Comparison of ENCODE assay signal across 8 cellular contexts in the genomic region with DNA sequence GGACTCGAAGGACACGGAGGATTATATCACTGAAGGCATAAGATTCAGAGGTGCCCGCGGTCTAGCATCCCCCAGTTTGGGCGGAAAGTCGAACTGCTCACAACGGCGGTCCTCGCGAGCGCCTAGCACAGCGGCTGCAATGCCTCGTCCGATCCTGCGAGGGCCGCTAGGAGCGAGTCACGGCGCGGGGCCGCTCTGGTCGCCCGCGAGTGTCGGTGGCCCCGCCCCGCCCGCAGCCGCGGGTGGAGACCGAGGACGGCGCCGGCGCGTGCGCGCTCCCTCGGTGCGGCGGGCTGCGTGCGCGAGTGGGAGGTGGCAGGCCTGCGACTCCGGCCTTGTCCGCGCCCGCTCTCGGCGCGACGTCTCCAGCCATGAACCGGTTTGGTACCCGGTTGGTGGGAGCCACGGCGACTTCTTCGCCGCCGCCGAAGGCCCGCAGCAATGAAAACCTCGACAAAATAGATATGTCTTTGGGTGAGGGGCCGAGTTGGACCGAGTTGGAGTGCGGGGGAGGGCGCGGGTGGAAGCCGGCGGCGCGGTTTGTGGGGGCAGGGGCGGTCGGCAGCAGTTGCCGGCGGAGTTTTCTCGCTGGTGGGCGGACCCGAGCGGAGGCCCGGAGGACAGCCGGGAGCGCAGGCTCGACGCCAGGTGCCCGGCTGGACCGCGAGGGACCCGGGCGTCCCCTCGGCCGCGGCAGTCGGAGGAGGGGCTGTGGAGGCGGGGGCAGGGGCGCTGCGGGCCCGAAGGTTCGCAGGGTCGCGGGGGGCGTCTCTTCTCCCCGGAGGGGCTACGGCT. TPM values are rescaled to one million over a fixed set of nuclear protein-coding genes. Genes with fewer than 3 reads are reported as not detected.
DNase-seq lines count a peak whose midpoint lies in the region; ATAC-seq and TF ChIP-seq lines count a peak whose summit lies in the region.

Gene FYTTD1 (plus strand): TSS at position 283 of the 795 bp plus-strand sequence. CDS start 89 bp downstream, at position 372.

- no peaks in the 10 kb centered on the region for H3K36me3 Mint-ChIP-seq in activated T-cell treated with anti-CD3 and anti-CD28 coated beads, Interleukin-2, amount 50 U/mL, for 4 hours (ENCODE audit: insufficient read depth)

- DNase-seq in DMS53 (lab: John Stamatoyannopoulos, UW) = peak; percentile 94
- DNase-seq in KG1 (lab: John Stamatoyannopoulos, UW) = peak; percentile 74
- no peak for DNase-seq in Panc1 (ENCODE audit: low read depth, low spot score)
- peak; percentile 84 for DNase-seq in activated T-cell treated with anti-CD3 and anti-CD28 coated beads, Interleukin-2, amount 50 U/mL, for 4 hours
- DNase-seq in stimulated activated CD8-positive, alpha-beta memory T cell treated with anti-CD3 and anti-CD28 coated beads, Interleukin-7, amount 100 ng/mL, for 24 hours (ENCODE audit: low read depth) = peak; percentile 57

- no peaks in the 10 kb centered on the region for H3K9me3 ChIP-seq in Panc1 (ENCODE audit: control insufficient read depth, insufficient read depth, low read depth, low read length)
- no peaks in the 10 kb centered on the region for H3K9me3 ChIP-seq in muscle layer of duodenum (ENCODE audit: control insufficient read depth in 1 of 2, low read length in 2 of 2)

- H3K9me3 Mint-ChIP-seq in activated T-cell treated with anti-CD3 and anti-CD28 coated beads, Interleukin-2, amount 50 U/mL, for 4 hours = no peaks in the 10 kb centered on the region

- BruUV-seq in Panc1 (replicated peaks; lab: Mats Ljungman, UMichigan) = no TSS peak

- H3K4me3 Mint-ChIP-seq in activated T-cell treated with anti-CD3 and anti-CD28 coated beads, Interleukin-2, amount 50 U/mL, for 4 hours = peak within 1 kb of the TSS; percentile 92

- intact Hi-C loops in Panc1 (cut with micrococcal nuclease; ENCODE audit: unreplicated experiment) = no loop called here

- peak; percentile 79 for TF ChIP-seq CTCF in Panc1 (IDR thresholded peaks at IDR 0.05)

- POLR2A ChIA-PET in Panc1 (lab: Charles Lee) = interaction anchor here (0.5 kb wide), 1 partner anchor 20 kb away, joined by 6 read pairs; no protein-coding TSS in a partner anchor

- in situ Hi-C loops in Panc1 (cut with HindIII; ENCODE audit: low pct_unique_long_range_greater_than_20kb, low sequenced_read_pairs) = no loop called here

- peak; percentile 68 for ATAC-seq in GM21619 (IDR thresholded peaks at IDR 0.05; ENCODE audit: unreplicated experiment)
- ATAC-seq in Panc1 = peak; percentile 93
- ATAC-seq in activated T-cell treated with anti-CD3 and anti-CD28 coated beads, Interleukin-2, amount 50 U/mL, for 4 hours = peak; percentile 88
- peak; percentile 95 for ATAC-seq in esophagus mucosa

- H3K27me3 Mint-ChIP-seq in activated T-cell treated with anti-CD3 and anti-CD28 coated beads, Interleukin-2, amount 50 U/mL, for 4 hours (ENCODE audit: low read depth) = no peaks in the 10 kb centered on the region

- no peaks in the 10 kb centered on the region for H3K36me3 ChIP-seq in Panc1 (ENCODE audit: control insufficient read depth, insufficient read depth, low read length)
- H3K36me3 ChIP-seq in muscle layer of duodenum (ENCODE audit: control insufficient read depth in 1 of 2, insufficient read depth in 2 of 2, low read length in 2 of 2) = peaks cover 0 to 3% of the 10 kb centered on the region in 2 donors

- CTCF ChIA-PET in Panc1 (lab: Charles Lee) = interaction anchor here (0.6 kb wide), 1 partner anchor 24 kb away, joined by 8 read pairs; no protein-coding TSS in a partner anchor

- H3K27me3 ChIP-seq in Panc1 (ENCODE audit: control insufficient read depth, insufficient read depth, low read length) (no peaks in the 10 kb centered on the region), muscle layer of duodenum (ENCODE audit: low read depth, low read length) (no peaks in the 10 kb centered on the region)

- H3K4me1 ChIP-seq in Panc1 (ENCODE audit: control insufficient read depth, insufficient read depth, low read length) (peaks cover 23% of the 10 kb centered on the region), muscle layer of duodenum (ENCODE audit: control insufficient read depth in 1 of 2, insufficient read depth in 2 of 2, low read length in 2 of 2) (peaks cover 3 to 14% of the 10 kb centered on the region in 2 donors)

- peaks cover 42% of the 10 kb centered on the region for H3K4me1 Mint-ChIP-seq in activated T-cell treated with anti-CD3 and anti-CD28 coated beads, Interleukin-2, amount 50 U/mL, for 4 hours (ENCODE audit: low read depth)

- H3K27ac ChIP-seq in Panc1 (ENCODE audit: low read length) = peak within 1 kb of the TSS; percentile 78
- peak within 1 kb of the TSS; percentile 95 for H3K27ac ChIP-seq in muscle layer of duodenum (ENCODE audit: low read length)

- H3K4me3 ChIP-seq in Panc1 (ENCODE audit: low read depth in 2 of 2, low read length in 2 of 2) = peak within 1 kb of the TSS; percentile 67 to 86
- peak within 1 kb of the TSS; percentile 84 to 90 for H3K4me3 ChIP-seq in muscle layer of duodenum (ENCODE audit: low read depth in 1 of 2, low read length in 2 of 2)

RNA-seq across cellular contexts. Expression of gene FYTTD1, which starts in this region (rescaled TPM):
- total RNA-seq in Panc1 (2021; ENCODE audit: unreplicated experiment) (77.8 TPM), esophagus mucosa (41.4 TPM)
- 49.7 TPM for polyA plus RNA-seq in Panc1 (2012; ENCODE audit: insufficient read length)
- total RNA-seq in activated T-cell treated with anti-CD3 and anti-CD28 coated beads, Interleukin-2, amount 50 U/mL, for 4 hours = 10 to 100 TPM; 40.8 to 46.5 (median 43.3) TPM
